ENCODE assay signal across 8 cellular contexts in the genomic region with DNA sequence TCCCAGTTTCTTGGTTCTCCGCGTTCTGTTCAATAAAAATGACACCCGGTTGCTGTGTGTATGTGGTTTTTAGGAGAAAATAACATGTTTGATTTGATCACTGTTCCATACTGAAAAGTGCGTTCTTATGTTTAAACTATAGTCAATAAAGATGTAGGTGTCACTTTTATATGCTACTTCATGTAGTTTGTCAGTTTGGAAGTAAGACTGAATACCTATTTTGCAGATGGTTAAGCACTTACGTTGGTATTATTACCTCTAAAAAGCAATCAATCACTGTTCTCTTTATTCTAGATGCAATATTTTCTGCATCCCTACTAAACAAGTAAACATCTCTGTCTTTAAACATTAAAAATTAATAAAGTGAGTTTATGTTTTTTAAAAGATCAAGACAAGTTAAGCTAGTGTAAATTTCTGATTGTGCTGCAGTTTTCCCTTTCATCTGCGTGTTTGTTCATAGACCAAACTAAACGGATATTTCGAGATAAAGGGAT. TPM values are rescaled to one million over a fixed set of nuclear protein-coding genes. Genes with fewer than 3 reads are reported as not detected.
DNase-seq lines count a peak whose midpoint lies in the region; ATAC-seq, FAIRE-seq and TF ChIP-seq lines count a peak whose summit lies in the region.

No MANE protein-coding gene starts in this region.

- H3K79me2 ChIP-seq in astrocyte (ENCODE audit: insufficient read depth, low read length), result peaks cover 57% of the 10 kb centered on the region

- FAIRE-seq in astrocyte (lab: Jason Lieb, UNC), result no peak

- H3K36me3 ChIP-seq in HAP-1 (replicated peaks) (peaks cover 6% of the 10 kb centered on the region; the same call in 1 of the 2 replicates), astrocyte (ENCODE audit: insufficient read depth, low read length) (no peaks in the 10 kb centered on the region)

- H3K9me3 ChIP-seq in HAP-1 (no peaks in the 10 kb centered on the region), astrocyte (ENCODE audit: insufficient read depth, low read depth, low read length) (no peaks in the 10 kb centered on the region)

- peaks cover 11% of the 10 kb centered on the region for H3K4me1 Mint-ChIP-seq in astrocyte (ENCODE audit: low read depth, unreplicated experiment)
- H3K4me1 Mint-ChIP-seq in memory B cell, result peaks cover 26% of the 10 kb centered on the region

- H3K9ac ChIP-seq in astrocyte (ENCODE audit: low read length), result peak overlapping the region; percentile 89

- H3K27me3 ChIP-seq in HAP-1 (ENCODE audit: low read depth) (no peaks in the 10 kb centered on the region), astrocyte (ENCODE audit: insufficient read depth, low read length) (no peaks in the 10 kb centered on the region)

- H3K27ac Mint-ChIP-seq in astrocyte (ENCODE audit: unreplicated experiment) (peak overlapping the region; percentile 26), memory B cell (peak overlapping the region; percentile 97)

- H4K20me1 ChIP-seq in astrocyte (ENCODE audit: insufficient read depth, low read length), result no peaks in the 10 kb centered on the region

- H3K9me3 Mint-ChIP-seq in astrocyte (ENCODE audit: unreplicated experiment) (no peaks in the 10 kb centered on the region), memory B cell (no peaks in the 10 kb centered on the region)

- TF ChIP-seq CTCF in 22Rv1 (IDR thresholded peaks at IDR 0.05) (no peak), astrocyte (IDR thresholded peaks at IDR 0.05; ENCODE audit: insufficient read depth, low read depth, low read length) (no peak)

- peak overlapping the region; percentile 78 for H3K4me3 ChIP-seq in HAP-1
- H3K4me3 ChIP-seq in astrocyte (ENCODE audit: insufficient read depth, low read depth, low read length), result peak overlapping the region; percentile 98

- H3K4me1 ChIP-seq in HAP-1 (peaks cover 19% of the 10 kb centered on the region), astrocyte (ENCODE audit: insufficient read depth, low read length) (peaks cover 20% of the 10 kb centered on the region)

- H3K4me2 ChIP-seq in astrocyte (ENCODE audit: low read length), result peak overlapping the region; percentile 81

- no peak for DNase-seq in HAP-1 (ENCODE audit: low spot score in 2 of 2)
- DNase-seq in astrocyte (ENCODE audit: low read depth), result no peak
- no peak for DNase-seq in memory B cell (ENCODE audit: low spot score in 2 of 2)
- no peak for DNase-seq in DMS153 (lab: John Stamatoyannopoulos, UW)
- DNase-seq in SKM-1 treated with dmso at 0.1 percent for 144 hours (lab: John Stamatoyannopoulos, UW; ENCODE audit: unreplicated experiment), result no peak
- no peak for DNase-seq in SIG-M5 treated with dmso at 0.1 percent for 504 hours (lab: John Stamatoyannopoulos, UW; ENCODE audit: unreplicated experiment)

- H3K27ac ChIP-seq in 22Rv1, result peak overlapping the region; percentile 98
- peak overlapping the region; percentile 80 for H3K27ac ChIP-seq in astrocyte (ENCODE audit: low read depth, low read length)

- H2AFZ ChIP-seq in astrocyte (ENCODE audit: low read depth, low read length), result peak overlapping the region; percentile 83

- H3K4me3 Mint-ChIP-seq in astrocyte (ENCODE audit: unreplicated experiment), result peak overlapping the region; percentile 93
- H3K4me3 Mint-ChIP-seq in memory B cell, result peak overlapping the region; percentile 98

- H3K36me3 Mint-ChIP-seq in astrocyte (ENCODE audit: low read depth, unreplicated experiment) (no peaks in the 10 kb centered on the region), memory B cell (no peaks in the 10 kb centered on the region)

- H3K27me3 Mint-ChIP-seq in astrocyte (ENCODE audit: low read depth, unreplicated experiment), result no peaks in the 10 kb centered on the region
- no peaks in the 10 kb centered on the region for H3K27me3 Mint-ChIP-seq in memory B cell

- ATAC-seq in memory B cell (ENCODE audit: low read depth), result no peak
- no peak for ATAC-seq in activated CD4-positive, CD25-positive, alpha-beta regulatory T cell treated with anti-CD3 and anti-CD28 coated beads, Interleukin-2, amount 50 U/mL, for 24 hours

- in situ Hi-C loops in HAP-1 (cut with MboI; ENCODE audit: low sequenced_read_pairs), result no loop called here

RNA-seq across cellular contexts. Expression of a gene that starts 0.7 kb away (rescaled TPM):
- 2.8 and 4.7 TPM in 2 replicates for total RNA-seq in astrocyte

RNA-seq across cellular contexts. Expression of a gene that starts 19.7 kb away (rescaled TPM):
- 31.4 and 35.9 TPM in 2 replicates for total RNA-seq in astrocyte
